In the genomic region with DNA sequence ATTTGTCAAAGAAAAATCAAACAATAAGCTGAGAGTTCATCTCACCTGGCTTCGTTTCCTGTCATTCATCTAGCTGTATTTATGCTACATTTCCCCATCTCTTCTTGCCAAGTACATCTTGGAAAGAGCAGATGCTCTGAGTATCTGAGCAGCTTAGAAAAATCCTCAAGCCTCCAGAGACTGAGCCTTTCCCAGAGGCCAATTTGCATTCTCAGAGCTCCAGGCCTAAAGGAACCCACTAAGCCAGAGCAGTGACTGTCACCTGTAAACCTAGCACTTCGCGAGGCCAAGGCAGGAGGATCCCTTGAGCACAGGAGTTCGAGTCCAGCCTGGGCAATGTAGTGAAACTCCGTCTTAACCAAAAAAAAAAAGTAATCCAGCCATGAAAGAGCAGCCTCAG, we compare ENCODE assay signal across 17 cellular contexts.
"Had no signal": no experiment of that assay in that cellular context is flagged by ENCODE, and none has a peak within 500 bp of the region (broad histone marks: within the 10 kb centered on the region; RNA-seq: fewer than 3 reads in every experiment).

No MANE protein-coding gene starts in this region.

- H3K4me3 Mint-ChIP-seq: activated CD4-positive, alpha-beta T cell treated with anti-CD3 and anti-CD28 coated beads, Interleukin-2, amount 10 ng/mL, durations not matched to agents 24 days and 14 days; activated CD8-positive, alpha-beta T cell treated with anti-CD3 and anti-CD28 coated beads for 36 hours; activated T-cell treated with anti-CD3 and anti-CD28 coated beads, Interleukin-2, amount 50 U/mL, for 72 hours; immature natural killer cell; neural crest cell; T-helper 2 cell treated with Interferon-gamma antibody and Interleukin-4, amounts not matched to agents 5 μg/mL and 100 μg/mL, for 36 hours had no signal

- H3K9me3 ChIP-seq: colonic mucosa, tibial artery had no signal

- ATAC-seq: activated CD8-positive, alpha-beta T cell treated with anti-CD3 and anti-CD28 coated beads for 36 hours; activated naive CD4-positive, alpha-beta T cell treated with anti-CD3 and anti-CD28 coated beads, Interleukin-2, amount 50 U/mL, for 72 hours; activated T-cell treated with anti-CD3 and anti-CD28 coated beads, Interleukin-2, amount 50 U/mL, for 72 hours had no signal

- H3K9me3 Mint-ChIP-seq: activated CD4-positive, alpha-beta T cell treated with anti-CD3 and anti-CD28 coated beads, Interleukin-2, amount 10 ng/mL, durations not matched to agents 24 days and 14 days; activated CD8-positive, alpha-beta T cell treated with anti-CD3 and anti-CD28 coated beads for 36 hours; activated naive CD4-positive, alpha-beta T cell treated with anti-CD3 and anti-CD28 coated beads, Interleukin-2, amount 50 U/mL, for 72 hours; activated T-cell treated with anti-CD3 and anti-CD28 coated beads, Interleukin-2, amount 50 U/mL, for 72 hours; immature natural killer cell; neural crest cell; T-helper 2 cell treated with Interferon-gamma antibody and Interleukin-4, amounts not matched to agents 5 μg/mL and 100 μg/mL, for 36 hours had no signal

- DNase-seq: activated CD4-positive, alpha-beta T cell treated with anti-CD3 and anti-CD28 coated beads, Interleukin-2, amount 10 ng/mL, durations not matched to agents 24 days and 14 days; activated CD4-positive, CD25-positive, alpha-beta regulatory T cell; activated CD8-positive, alpha-beta T cell treated with anti-CD3 and anti-CD28 coated beads for 36 hours; activated gamma-delta T cell treated with Interleukin-2 at 50 U/mL for 16 hours; activated T-cell treated with anti-CD3 and anti-CD28 coated beads, Interleukin-2, amount 50 U/mL, for 72 hours; central memory CD4-positive, alpha-beta T cell; colonic mucosa; immature natural killer cell; kidney glomerular epithelial cell; retina; stimulated activated CD4-positive, alpha-beta T cell treated with anti-CD3 and anti-CD28 coated beads, Interleukin-2, amount 100 ng/mL, for 24 hours; stimulated activated naive CD4-positive, alpha-beta T cell treated with Interleukin-2 at 50 U/mL for 16 hours; substantia nigra; tibial artery had no signal

- H3K27me3 Mint-ChIP-seq: activated CD4-positive, alpha-beta T cell treated with anti-CD3 and anti-CD28 coated beads, Interleukin-2, amount 10 ng/mL, durations not matched to agents 24 days and 14 days; activated CD8-positive, alpha-beta T cell treated with anti-CD3 and anti-CD28 coated beads for 36 hours had no signal

- H3K4me1 Mint-ChIP-seq: immature natural killer cell had no signal

- H3K27ac Mint-ChIP-seq: activated CD4-positive, alpha-beta T cell treated with anti-CD3 and anti-CD28 coated beads, Interleukin-2, amount 10 ng/mL, durations not matched to agents 24 days and 14 days; activated CD8-positive, alpha-beta T cell treated with anti-CD3 and anti-CD28 coated beads for 36 hours; activated naive CD4-positive, alpha-beta T cell treated with anti-CD3 and anti-CD28 coated beads, Interleukin-2, amount 50 U/mL, for 72 hours; activated T-cell treated with anti-CD3 and anti-CD28 coated beads, Interleukin-2, amount 50 U/mL, for 72 hours; immature natural killer cell; T-helper 2 cell treated with Interferon-gamma antibody and Interleukin-4, amounts not matched to agents 5 μg/mL and 100 μg/mL, for 36 hours had no signal

- H3K36me3 ChIP-seq: colonic mucosa, tibial artery had no signal

- H3K27ac ChIP-seq: colonic mucosa, tibial artery had no signal

- H3K4me1 ChIP-seq: colonic mucosa had no signal

- H3K4me3 ChIP-seq: colonic mucosa had no signal

- H3K36me3 Mint-ChIP-seq: activated naive CD4-positive, alpha-beta T cell treated with anti-CD3 and anti-CD28 coated beads, Interleukin-2, amount 50 U/mL, for 72 hours had no signal

- H3K27me3 ChIP-seq: colonic mucosa, tibial artery had no signal
